ENCODE assay signal across 24 cellular contexts in the genomic region with DNA sequence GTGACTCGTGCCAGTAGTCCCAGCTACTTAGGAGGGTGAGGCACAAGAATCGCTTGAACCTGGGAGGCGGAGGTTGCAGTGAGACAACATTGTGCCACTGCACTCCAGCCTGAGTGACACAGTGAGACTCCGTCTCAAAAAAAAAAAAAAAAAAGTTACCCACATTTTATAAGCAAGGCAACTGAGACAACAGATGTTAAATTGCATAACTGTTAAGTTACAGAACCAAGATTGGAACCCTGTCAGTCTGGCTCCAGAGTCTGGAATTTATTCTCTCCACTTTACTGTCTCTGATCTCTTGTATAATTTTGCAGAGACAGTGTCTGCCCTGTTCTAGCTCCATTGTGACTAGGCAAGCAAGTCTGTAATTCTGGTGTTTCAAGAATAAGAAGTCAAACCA. TPM values are rescaled to one million over a fixed set of nuclear protein-coding genes. Genes with fewer than 3 reads are reported as not detected.
DNase-seq lines count a peak whose midpoint lies in the region; FAIRE-seq and TF ChIP-seq lines count a peak whose summit lies in the region.
"Had no signal": no experiment of that assay in that cellular context is flagged by ENCODE, and none has a peak within 500 bp of the region (broad histone marks: within the 10 kb centered on the region; RNA-seq: fewer than 3 reads in every experiment).

No MANE protein-coding gene starts in this region.

- H3K4me1 ChIP-seq in mammary epithelial cell (ENCODE audit: insufficient read depth, low read length) (peaks cover 37% of the 10 kb centered on the region), astrocyte (ENCODE audit: insufficient read depth, low read length) (peaks cover 41% of the 10 kb centered on the region), neuronal stem cell (ENCODE audit: control insufficient read depth in 2 of 2, insufficient read depth in 1 of 2, low read depth in 1 of 2, low read length in 2 of 2) (peaks cover 6 to 23% of the 10 kb centered on the region in 2 donors)
- H3K4me1 ChIP-seq: breast epithelium had no signal

- H3K27ac Mint-ChIP-seq in MCF 10A (ENCODE audit: low read depth, unreplicated experiment) (peak overlapping the region; percentile 100), astrocyte (ENCODE audit: unreplicated experiment) (peak overlapping the region; percentile 94), mesothelial cell of epicardium (peak overlapping the region; percentile 23), chondrocyte (ENCODE audit: unreplicated experiment) (no peak overlapping the region)
- H3K27ac Mint-ChIP-seq: activated CD4-positive, alpha-beta T cell treated with anti-CD3 and anti-CD28 coated beads, Interleukin-2, amount 10 ng/mL, durations not matched to agents 7 days and 5 days; activated naive CD4-positive, alpha-beta T cell treated with anti-CD3 and anti-CD28 coated beads, Interleukin-2, amount 50 U/mL, for 72 hours; CD4-positive, alpha-beta T cell; stimulated activated naive B cell treated with anti-CD40 and anti-IgM and Interleukin-4, amounts not matched to agents 10 μg/mL and 1 μg/mL and 100 μg/mL, for 72 hours had no signal

- H3K27me3 ChIP-seq in mammary epithelial cell (ENCODE audit: insufficient read depth, low read length) = no peaks in the 10 kb centered on the region
- H3K27me3 ChIP-seq in astrocyte (ENCODE audit: insufficient read depth, low read length) = no peaks in the 10 kb centered on the region
- no peaks in the 10 kb centered on the region for H3K27me3 ChIP-seq in neuronal stem cell (ENCODE audit: control insufficient read depth in 3 of 3, insufficient read depth in 3 of 3, low read depth in 1 of 3, low read length in 3 of 3)
- H3K27me3 ChIP-seq: breast epithelium, upper lobe of left lung had no signal

- no peak overlapping the region for H2AK5ac ChIP-seq in neuronal stem cell (ENCODE audit: low read depth, low read length)

- H3K4ac ChIP-seq in neuronal stem cell (ENCODE audit: low read length) = no peak overlapping the region

- H3K9me3 Mint-ChIP-seq in MCF 10A (ENCODE audit: unreplicated experiment) (peaks cover 8% of the 10 kb centered on the region), astrocyte (ENCODE audit: unreplicated experiment) (no peaks in the 10 kb centered on the region), mesothelial cell of epicardium (peaks cover 9% of the 10 kb centered on the region), chondrocyte (ENCODE audit: low read depth) (peaks cover 9% of the 10 kb centered on the region)
- H3K9me3 Mint-ChIP-seq: activated CD4-positive, alpha-beta T cell treated with anti-CD3 and anti-CD28 coated beads, Interleukin-2, amount 10 ng/mL, durations not matched to agents 7 days and 5 days; stimulated activated naive B cell treated with anti-CD40 and anti-IgM and Interleukin-4, amounts not matched to agents 10 μg/mL and 1 μg/mL and 100 μg/mL, for 72 hours had no signal

- H3K4me3 ChIP-seq in mammary epithelial cell (replicated peaks in 1 of 3; ENCODE audit: insufficient read depth in 1 of 3, low read depth in 2 of 3, low read length in 3 of 3) (no peak overlapping the region), astrocyte (ENCODE audit: insufficient read depth, low read depth, low read length) (no peak overlapping the region), neuronal stem cell (ENCODE audit: low read length in 2 of 2) (no peak overlapping the region)
- H3K4me3 ChIP-seq: breast epithelium, psoas muscle, upper lobe of left lung had no signal

- H4K20me1 ChIP-seq in mammary epithelial cell (ENCODE audit: insufficient read depth, low read length) (no peaks in the 10 kb centered on the region), astrocyte (ENCODE audit: insufficient read depth, low read length) (no peaks in the 10 kb centered on the region)

- H3K36me3 ChIP-seq in mammary epithelial cell (ENCODE audit: insufficient read depth, low read length) (no peaks in the 10 kb centered on the region), astrocyte (ENCODE audit: insufficient read depth, low read length) (no peaks in the 10 kb centered on the region), neuronal stem cell (replicated peaks in 1 of 2; ENCODE audit: control insufficient read depth in 2 of 2, insufficient read depth in 2 of 2, low read length in 2 of 2) (no peaks in the 10 kb centered on the region)
- H3K36me3 ChIP-seq: breast epithelium, upper lobe of left lung had no signal

- TF ChIP-seq CTCF in MCF 10A (IDR thresholded peaks at IDR 0.05; ENCODE audit: unreplicated experiment) (no peak), mammary epithelial cell (conservative IDR thresholded peaks at IDR 0.05 in 1 of 2, IDR thresholded peaks at IDR 0.05 in 1 of 2; ENCODE audit: extremely low read depth in 1 of 2, insufficient read depth in 1 of 2, low read depth in 1 of 2, low read length in 2 of 2) (no peak), astrocyte (IDR thresholded peaks at IDR 0.05; ENCODE audit: insufficient read depth, low read depth, low read length) (no peak), mesothelial cell of epicardium (IDR thresholded peaks at IDR 0.05; ENCODE audit: unreplicated experiment) (no peak), chondrocyte (IDR thresholded peaks at IDR 0.05) (no peak)

- dilution Hi-C loops in mammary epithelial cell (cut with HindIII; ENCODE audit: low sequenced_read_pairs) = no loop called here

- no peak overlapping the region for H2BK15ac ChIP-seq in neuronal stem cell (ENCODE audit: low read length)

- H3K79me1 ChIP-seq in neuronal stem cell (ENCODE audit: low read depth, low read length) = peaks cover 3% of the 10 kb centered on the region

- BruUV-seq in MCF 10A (replicated peaks; lab: Mats Ljungman, UMichigan) (no TSS peak), mammary epithelial cell (replicated peaks; lab: Mats Ljungman, UMichigan) (no TSS peak)

- H3K4me1 Mint-ChIP-seq in MCF 10A (ENCODE audit: insufficient read depth, unreplicated experiment) (peaks cover 13% of the 10 kb centered on the region), astrocyte (ENCODE audit: low read depth, unreplicated experiment) (peaks cover 44% of the 10 kb centered on the region), mesothelial cell of epicardium (peaks cover 34% of the 10 kb centered on the region), chondrocyte (ENCODE audit: low read depth) (peaks cover 40% of the 10 kb centered on the region)

- H2BK12ac ChIP-seq in neuronal stem cell (ENCODE audit: low read length) = no peak overlapping the region

- H3K4me2 ChIP-seq in mammary epithelial cell (ENCODE audit: insufficient read depth, low read depth, low read length) = no peak overlapping the region
- H3K4me2 ChIP-seq in astrocyte (ENCODE audit: low read length) = no peak overlapping the region
- H3K4me2 ChIP-seq in neuronal stem cell (ENCODE audit: insufficient read depth, low read length, poor library complexity, severe bottlenecking) = no peak overlapping the region

- POLR2A ChIA-PET in MCF 10A (lab: Yijun Ruan, JAX) = interaction anchor here (0.8 to 2.4 kb wide), 4 partner anchors 8 to 24 kb away, joined by 4 to 35 read pairs (median 8); no protein-coding TSS in a partner anchor

- H3K9ac ChIP-seq in mammary epithelial cell (ENCODE audit: insufficient read depth, low read length) = no peak overlapping the region
- no peak overlapping the region for H3K9ac ChIP-seq in astrocyte (ENCODE audit: low read length)
- H3K9ac ChIP-seq in neuronal stem cell (ENCODE audit: low read depth, low read length, poor library complexity) = no peak overlapping the region

- CTCF ChIA-PET in MCF 10A (lab: Yijun Ruan, JAX) (interaction anchor here (1.6 kb wide), 1 partner anchor 45 kb away, joined by 6 read pairs; no protein-coding TSS in a partner anchor), mammary epithelial cell (lab: Charles Lee; ENCODE audit: low non-redundant PET) (no interaction called here)

- WGBS in mammary epithelial cell (ENCODE audit: low coverage, missing lambda C conversion rate) = 88% methylated on average over 2 of the region's 4 CpGs
- no CpG with 5 or more reads among the region's 4 CpGs for WGBS in neuronal stem cell (ENCODE audit: extremely low coverage in 2 of 2, insufficient read length in 2 of 2, insufficient replicate concordance in 1 of 2), 2 donors

- no peak overlapping the region for H2BK120ac ChIP-seq in neuronal stem cell (ENCODE audit: low read depth, low read length)

- H3K27me3 Mint-ChIP-seq in MCF 10A (ENCODE audit: insufficient read depth, unreplicated experiment) (no peaks in the 10 kb centered on the region), astrocyte (ENCODE audit: low read depth, unreplicated experiment) (no peaks in the 10 kb centered on the region), mesothelial cell of epicardium (ENCODE audit: low read depth) (no peaks in the 10 kb centered on the region), chondrocyte (ENCODE audit: low read depth) (no peaks in the 10 kb centered on the region)
- H3K27me3 Mint-ChIP-seq: CD4-positive, alpha-beta T cell; stimulated activated naive B cell treated with anti-CD40 and anti-IgM and Interleukin-4, amounts not matched to agents 10 μg/mL and 1 μg/mL and 100 μg/mL, for 72 hours had no signal

- no peak overlapping the region for H2BK5ac ChIP-seq in neuronal stem cell (ENCODE audit: low read length)

- in situ Hi-C loops in mammary epithelial cell (cut with MboI; ENCODE audit: low sequenced_read_pairs in 2 of 2) = no loop called here

- H3K18ac ChIP-seq in neuronal stem cell (ENCODE audit: low read length) = no peak overlapping the region

- H3K27ac ChIP-seq in mammary epithelial cell (ENCODE audit: insufficient read depth, low read depth, low read length) = no peak overlapping the region
- no peak overlapping the region for H3K27ac ChIP-seq in astrocyte (ENCODE audit: low read depth, low read length)
- H3K27ac ChIP-seq in neuronal stem cell (replicated peaks; ENCODE audit: low read length) = no peak overlapping the region
- H3K27ac ChIP-seq: breast epithelium, psoas muscle, upper lobe of left lung had no signal

- no peak for FAIRE-seq in astrocyte (lab: Jason Lieb, UNC)
- FAIRE-seq in frontal cortex (lab: Jason Lieb, UNC) = no peak
- FAIRE-seq: A204.1, colon, D721Med, GM19239 had no signal

- H3K23ac ChIP-seq in neuronal stem cell (ENCODE audit: low read depth, low read length, poor library complexity) = no peak overlapping the region

- no peak for DNase-seq in MCF 10A (ENCODE audit: unreplicated experiment)
- DNase-seq in mammary epithelial cell = no peak
- no peak for DNase-seq in astrocyte (ENCODE audit: low read depth)
- no peak for DNase-seq in mesothelial cell of epicardium (ENCODE audit: low spot score in 2 of 2, unreplicated experiment in 2 of 2)
- DNase-seq in chondrocyte (ENCODE audit: low spot score) = no peak
- no peak for DNase-seq in mucosa of gallbladder (ENCODE audit: low spot score)
- no peak for DNase-seq in frontal cortex (ENCODE audit: low spot score in 2 of 2)
- DNase-seq in neuronal stem cell (ENCODE audit: low spot score) = no peak
- DNase-seq: activated CD4-positive, alpha-beta T cell treated with anti-CD3 and anti-CD28 coated beads, Interleukin-2, amount 10 ng/mL, durations not matched to agents 7 days and 5 days; amygdala; CD4-positive, alpha-beta T cell; mesenchymal stem cell; NCI-H146; NCI-H345; NCI-H69; psoas muscle; stimulated activated naive B cell treated with anti-CD40 and anti-IgM and Interleukin-4, amounts not matched to agents 10 μg/mL and 1 μg/mL and 100 μg/mL, for 72 hours; upper lobe of left lung had no signal

- H3K36me3 Mint-ChIP-seq in MCF 10A (ENCODE audit: insufficient read depth, unreplicated experiment) = no peaks in the 10 kb centered on the region
- no peaks in the 10 kb centered on the region for H3K36me3 Mint-ChIP-seq in astrocyte (ENCODE audit: low read depth, unreplicated experiment)
- H3K36me3 Mint-ChIP-seq in mesothelial cell of epicardium = no peaks in the 10 kb centered on the region
- no peaks in the 10 kb centered on the region for H3K36me3 Mint-ChIP-seq in chondrocyte (ENCODE audit: low read depth)
- H3K36me3 Mint-ChIP-seq: activated naive CD4-positive, alpha-beta T cell treated with anti-CD3 and anti-CD28 coated beads, Interleukin-2, amount 50 U/mL, for 72 hours had no signal

- H4K91ac ChIP-seq in neuronal stem cell (ENCODE audit: low read depth, low read length, poor library complexity) = no peak overlapping the region

- no peak overlapping the region for H4K8ac ChIP-seq in neuronal stem cell (ENCODE audit: low read depth, low read length)

- no peak overlapping the region for H2AFZ ChIP-seq in mammary epithelial cell (ENCODE audit: low read depth, low read length)
- H2AFZ ChIP-seq in astrocyte (ENCODE audit: low read depth, low read length) = no peak overlapping the region
- no peak overlapping the region for H2AFZ ChIP-seq in neuronal stem cell (ENCODE audit: low read length)

- H3K9me3 ChIP-seq in mammary epithelial cell (replicated peaks; ENCODE audit: insufficient read depth, low read length) (no peaks in the 10 kb centered on the region), astrocyte (ENCODE audit: insufficient read depth, low read depth, low read length) (no peaks in the 10 kb centered on the region), neuronal stem cell (replicated peaks in 1 of 2; ENCODE audit: control insufficient read depth in 2 of 2, insufficient read depth in 1 of 2, low read depth in 1 of 2, low read length in 2 of 2) (peaks cover 0 to 6% of the 10 kb centered on the region in 2 donors)
- H3K9me3 ChIP-seq: breast epithelium, psoas muscle, upper lobe of left lung had no signal

- intact Hi-C loops in MCF 10A (cut with micrococcal nuclease) = no loop called here
- intact Hi-C loops in mammary epithelial cell (cut with micrococcal nuclease) = no loop called here

- H3K79me2 ChIP-seq in mammary epithelial cell (ENCODE audit: insufficient read depth, low read length) = peaks cover 20% of the 10 kb centered on the region
- H3K79me2 ChIP-seq in astrocyte (ENCODE audit: insufficient read depth, low read length) = peaks cover 21% of the 10 kb centered on the region

- no peak overlapping the region for H3K4me3 Mint-ChIP-seq in MCF 10A (ENCODE audit: unreplicated experiment)
- H3K4me3 Mint-ChIP-seq in astrocyte (ENCODE audit: unreplicated experiment) = no peak overlapping the region
- H3K4me3 Mint-ChIP-seq in mesothelial cell of epicardium = no peak overlapping the region
- H3K4me3 Mint-ChIP-seq in chondrocyte (ENCODE audit: unreplicated experiment) = no peak overlapping the region
- H3K4me3 Mint-ChIP-seq: activated CD4-positive, alpha-beta T cell treated with anti-CD3 and anti-CD28 coated beads, Interleukin-2, amount 10 ng/mL, durations not matched to agents 7 days and 5 days; CD4-positive, alpha-beta T cell; stimulated activated naive B cell treated with anti-CD40 and anti-IgM and Interleukin-4, amounts not matched to agents 10 μg/mL and 1 μg/mL and 100 μg/mL, for 72 hours had no signal

- H3K14ac ChIP-seq in neuronal stem cell (ENCODE audit: low read length) = no peak overlapping the region

RNA-seq across cellular contexts. Expression of a gene that starts 6.2 kb away (rescaled TPM):
- total RNA-seq in MCF 10A (2022) (680 and 703 TPM in 2 replicates), mammary epithelial cell (1,000 to 10,000 TPM; 1,296 to 1,718 TPM), astrocyte (2,575 and 2,956 TPM in 2 replicates), mesothelial cell of epicardium (294 to 307 TPM (median 307 TPM) in 3 replicates), chondrocyte (951 to 1,280 TPM (median 1,183 TPM) in 3 replicates), mucosa of gallbladder (596 TPM), frontal cortex (110 TPM)
- polyA plus RNA-seq in mammary epithelial cell = 671 TPM
- 831 TPM for polyA minus RNA-seq in mammary epithelial cell
- polyA plus RNA-seq in neuronal stem cell (2013, experiment 1 of 2) = 178 TPM
- 189 TPM for polyA plus RNA-seq in neuronal stem cell (2013, experiment 2 of 2)
